Comparison of ENCODE assay signal across 16 cellular contexts in genomic region chr2:51698005-51698404, GRCh38.
DNase-seq lines count a peak whose midpoint lies in the region; ATAC-seq and TF ChIP-seq lines count a peak whose summit lies in the region.
"Had no signal": no experiment of that assay in that cellular context is flagged by ENCODE, and none has a peak within 500 bp of the region (broad histone marks: within the 10 kb centered on the region; RNA-seq: fewer than 3 reads in every experiment).

No MANE protein-coding gene starts in this region.

- H3K9me3 Mint-ChIP-seq in Calu3 (ENCODE audit: low read depth, unreplicated experiment): peaks cover 4% of the 10 kb centered on the region
- H3K9me3 Mint-ChIP-seq in stimulated activated memory B cell treated with anti-CD40 and anti-IgM and Interleukin-4, amounts not matched to agents 10 μg/mL and 1 μg/mL and 100 μg/mL, for 72 hours: no peaks in the 10 kb centered on the region
- H3K9me3 Mint-ChIP-seq: GM23338, H9 had no signal

- peaks cover 4% of the 10 kb centered on the region for H3K4me1 ChIP-seq in colonic mucosa
- H3K4me1 ChIP-seq in mucosa of descending colon (ENCODE audit: low read depth): no peaks in the 10 kb centered on the region

- DNase-seq in Calu3 (no peak), colonic mucosa (no peak), mucosa of descending colon (peak in 1 of 3 donors; percentile 20), NCI-H2227 (lab: John Stamatoyannopoulos, UW; ENCODE audit: unreplicated experiment) (no peak), LoVo (ENCODE audit: low spot score) (no peak), cortex of kidney (lab: John Stamatoyannopoulos, UW) (no peak)
- DNase-seq: 8988T; C1 segment of cervical spinal cord; CD4-positive, alpha-beta memory T cell; COR-L47; DMS153; DND-41; H9 had no signal

- H3K27ac Mint-ChIP-seq in Calu3 (ENCODE audit: unreplicated experiment): peak overlapping the region; percentile 50
- no peak overlapping the region for H3K27ac Mint-ChIP-seq in stimulated activated memory B cell treated with anti-CD40 and anti-IgM and Interleukin-4, amounts not matched to agents 10 μg/mL and 1 μg/mL and 100 μg/mL, for 72 hours
- H3K27ac Mint-ChIP-seq: GM23338, H9 had no signal

- no peaks in the 10 kb centered on the region for H3K27me3 ChIP-seq in colonic mucosa

- peak; percentile 98 for ATAC-seq in mucosa of descending colon
- no peak for ATAC-seq in stimulated activated memory B cell treated with anti-CD40 and anti-IgM and Interleukin-4, amounts not matched to agents 10 μg/mL and 1 μg/mL and 100 μg/mL, for 72 hours
- ATAC-seq: GM23338, HCT116 had no signal

- no peak overlapping the region for H3K9ac ChIP-seq in colonic mucosa (ENCODE audit: low read depth in 2 of 2, low read length in 2 of 2)

- BruUV-seq in Calu3 (replicated peaks; lab: Mats Ljungman, UMichigan): no TSS peak

- H3K4me3 Mint-ChIP-seq in Calu3 (ENCODE audit: low read depth, unreplicated experiment): no peak overlapping the region
- no peak overlapping the region for H3K4me3 Mint-ChIP-seq in stimulated activated memory B cell treated with anti-CD40 and anti-IgM and Interleukin-4, amounts not matched to agents 10 μg/mL and 1 μg/mL and 100 μg/mL, for 72 hours
- H3K4me3 Mint-ChIP-seq: CD4-positive, alpha-beta memory T cell; GM23338; H9 had no signal

- no peaks in the 10 kb centered on the region for H3K4me1 Mint-ChIP-seq in Calu3 (ENCODE audit: low read depth, unreplicated experiment)
- H3K4me1 Mint-ChIP-seq in stimulated activated memory B cell treated with anti-CD40 and anti-IgM and Interleukin-4, amounts not matched to agents 10 μg/mL and 1 μg/mL and 100 μg/mL, for 72 hours: no peaks in the 10 kb centered on the region
- H3K4me1 Mint-ChIP-seq: CD4-positive, alpha-beta memory T cell; GM23338; H9 had no signal

- H3K27ac ChIP-seq in colonic mucosa: peak overlapping the region; percentile 2

- H3K9me3 ChIP-seq in colonic mucosa (no peaks in the 10 kb centered on the region), mucosa of descending colon (no peaks in the 10 kb centered on the region)

- H3K27me3 Mint-ChIP-seq in Calu3 (ENCODE audit: unreplicated experiment): no peaks in the 10 kb centered on the region
- no peaks in the 10 kb centered on the region for H3K27me3 Mint-ChIP-seq in stimulated activated memory B cell treated with anti-CD40 and anti-IgM and Interleukin-4, amounts not matched to agents 10 μg/mL and 1 μg/mL and 100 μg/mL, for 72 hours
- H3K27me3 Mint-ChIP-seq: CD4-positive, alpha-beta memory T cell had no signal

- TF ChIP-seq CTCF in Calu3 (IDR thresholded peaks at IDR 0.05; ENCODE audit: unreplicated experiment) (no peak), colonic mucosa (IDR thresholded peaks at IDR 0.05) (no peak), mucosa of descending colon (IDR thresholded peaks at IDR 0.05) (no peak)

- no peaks in the 10 kb centered on the region for H3K36me3 Mint-ChIP-seq in Calu3 (ENCODE audit: insufficient read depth, unreplicated experiment)
- H3K36me3 Mint-ChIP-seq in stimulated activated memory B cell treated with anti-CD40 and anti-IgM and Interleukin-4, amounts not matched to agents 10 μg/mL and 1 μg/mL and 100 μg/mL, for 72 hours: no peaks in the 10 kb centered on the region
- H3K36me3 Mint-ChIP-seq: CD4-positive, alpha-beta memory T cell had no signal

- H3K36me3 ChIP-seq in colonic mucosa: no peaks in the 10 kb centered on the region
- H3K36me3 ChIP-seq in mucosa of descending colon (ENCODE audit: low read depth): no peaks in the 10 kb centered on the region

- H3K4me3 ChIP-seq in colonic mucosa: no peak overlapping the region
- H3K4me3 ChIP-seq in mucosa of descending colon: no peak overlapping the region
- H3K4me3 ChIP-seq: GM23338 had no signal

- CTCF ChIA-PET in Calu3 (lab: Charles Lee): interaction anchor here (0.7 kb wide), 2 partner anchors 13 to 300 kb away, joined by 4 to 5 read pairs; no protein-coding TSS in a partner anchor

- intact Hi-C loops in Calu3 (cut with micrococcal nuclease; ENCODE audit: unreplicated experiment): loop anchor here (10.0 kb wide), 1 partner anchor 1163 kb away; no protein-coding TSS in a partner anchor
- intact Hi-C loops in colonic mucosa (cut with DNase I): no loop called here
- intact Hi-C loops in mucosa of descending colon (cut with DNase I, micrococcal nuclease): no loop called here
